ENCODE assay signal across 16 cellular contexts in genomic region chr2:239034561-239035341, GRCh38.
DNase-seq lines count a peak whose midpoint lies in the region; ATAC-seq and TF ChIP-seq lines count a peak whose summit lies in the region.
"Had no signal": no experiment of that assay in that cellular context is flagged by ENCODE, and none has a peak within 500 bp of the region (broad histone marks: within the 10 kb centered on the region; RNA-seq: fewer than 3 reads in every experiment).

No MANE protein-coding gene starts in this region.

- TF ChIP-seq POLR2A in IMR-90 (IDR thresholded peaks at IDR 0.05; ENCODE audit: low read depth, low read length): no peak

- WGBS in IMR-90 (ENCODE audit: extremely low coverage in 2 of 2, insufficient read length in 1 of 2), 2 experiments: 16% methylated on average over 2 of the region's 19 CpGs; no CpG with 5 or more reads in 1 of the 2 experiments
- WGBS in psoas muscle, 3 donors: 56 to 78% (median 66%) methylated on average over 19 of the region's 19 CpGs

- H2BK120ac ChIP-seq in IMR-90 (ENCODE audit: low read depth, low read length): no peak overlapping the region

- H3K27ac Mint-ChIP-seq in activated CD8-positive, alpha-beta T cell treated with anti-CD3 and anti-CD28 coated beads for 36 hours: no peak overlapping the region
- H3K27ac Mint-ChIP-seq in activated CD8-positive, alpha-beta T cell treated with anti-CD3 and anti-CD28 coated beads, Interleukin-2, amount 10 ng/mL, durations not matched to agents 7 days and 5 days: no peak overlapping the region
- H3K27ac Mint-ChIP-seq in activated T-cell treated with anti-CD3 and anti-CD28 coated beads, Interleukin-2, amount 50 U/mL, for 24 hours: no peak overlapping the region
- H3K27ac Mint-ChIP-seq: H9 had no signal

- peaks cover 6% of the 10 kb centered on the region for H3K27me3 Mint-ChIP-seq in activated CD8-positive, alpha-beta T cell treated with anti-CD3 and anti-CD28 coated beads for 36 hours
- peaks cover 23% of the 10 kb centered on the region for H3K27me3 Mint-ChIP-seq in activated CD8-positive, alpha-beta T cell treated with anti-CD3 and anti-CD28 coated beads, Interleukin-2, amount 10 ng/mL, durations not matched to agents 7 days and 5 days (ENCODE audit: low read depth)
- peaks cover 18% of the 10 kb centered on the region for H3K27me3 Mint-ChIP-seq in activated T-cell treated with anti-CD3 and anti-CD28 coated beads, Interleukin-2, amount 50 U/mL, for 24 hours

- H2AK5ac ChIP-seq in IMR-90 (ENCODE audit: low read depth, low read length): no peak overlapping the region

- in situ Hi-C loops in IMR-90 (cut with MboI; ENCODE audit: low sequenced_read_pairs): loop anchor here (25.0 kb wide), 1 partner anchor 1103 kb away; the partner anchor contains the start of genes COPS9 and OTOS

- no peak overlapping the region for H4K91ac ChIP-seq in IMR-90 (ENCODE audit: insufficient read depth, low read depth, low read length)

- H4K20me1 ChIP-seq in BLaER1: no peaks in the 10 kb centered on the region
- no peaks in the 10 kb centered on the region for H4K20me1 ChIP-seq in IMR-90 (ENCODE audit: insufficient read depth, low read length)

- no peak overlapping the region for H3K23ac ChIP-seq in IMR-90 (ENCODE audit: low read depth, low read length)

- H3K14ac ChIP-seq in IMR-90 (replicated peaks; ENCODE audit: low read depth, low read length): no peak overlapping the region

- H3K56ac ChIP-seq in IMR-90 (ENCODE audit: extremely low read depth, insufficient read depth, low read length): no peak overlapping the region

- no peak overlapping the region for H3K4ac ChIP-seq in IMR-90 (ENCODE audit: low read depth, low read length)

- no peaks in the 10 kb centered on the region for H3K9me1 ChIP-seq in IMR-90 (ENCODE audit: insufficient read depth, low read length)

- TF ChIP-seq CTCF in activated CD8-positive, alpha-beta T cell treated with anti-CD3 and anti-CD28 coated beads for 36 hours (IDR thresholded peaks at IDR 0.05): no peak
- TF ChIP-seq CTCF in IMR-90 (conservative IDR thresholded peaks at IDR 0.05; ENCODE audit: low read depth, low read length): no peak
- TF ChIP-seq CTCF in psoas muscle (IDR thresholded peaks at IDR 0.05): no peak

- H4K5ac ChIP-seq in IMR-90 (ENCODE audit: low read depth, low read length): no peak overlapping the region

- ATAC-seq in activated CD8-positive, alpha-beta T cell treated with anti-CD3 and anti-CD28 coated beads for 36 hours: peak; percentile 22
- ATAC-seq in activated CD8-positive, alpha-beta T cell treated with anti-CD3 and anti-CD28 coated beads, Interleukin-2, amount 10 ng/mL, durations not matched to agents 7 days and 5 days: no peak
- ATAC-seq in IMR-90 (ENCODE audit: low read depth) (no peak), psoas muscle (peak; percentile 22 to 66 (median 43)), HG02852 (IDR thresholded peaks at IDR 0.05; ENCODE audit: unreplicated experiment) (no peak), HG02938 (IDR thresholded peaks at IDR 0.05; ENCODE audit: unreplicated experiment) (no peak)

- no peak for TF ChIP-seq RAD21 in IMR-90 (IDR thresholded peaks at IDR 0.05; ENCODE audit: low read length)

- DNase-seq in activated CD8-positive, alpha-beta T cell treated with anti-CD3 and anti-CD28 coated beads for 36 hours: no peak
- DNase-seq in activated CD8-positive, alpha-beta T cell treated with anti-CD3 and anti-CD28 coated beads, Interleukin-2, amount 10 ng/mL, durations not matched to agents 7 days and 5 days: no peak
- DNase-seq in IMR-90 (no peak), psoas muscle (no peak)
- no peak for DNase-seq in activated T-cell treated with anti-CD3 and anti-CD28 coated beads, Interleukin-2, amount 50 U/mL, for 24 hours
- DNase-seq: DMS79 treated with DMSO at 0.1 percent for 48 hours, NCI-H1092, NCI-H1436 treated with DMSO at 0.1 percent for 48 hours, NCI-H2029 treated with DMSO at 0.1 percent for 48 hours, NCI-H2171, NCI-H446 treated with DMSO at 0.1 percent for 48 hours had no signal

- dilution Hi-C loops in IMR-90 (cut with HindIII; ENCODE audit: low sequenced_read_pairs, unreplicated experiment): no loop called here

- H3K9ac ChIP-seq in BLaER1: no peak overlapping the region
- H3K9ac ChIP-seq in IMR-90 (ENCODE audit: low read depth, low read length): no peak overlapping the region

- no peaks in the 10 kb centered on the region for H3K36me3 Mint-ChIP-seq in activated CD8-positive, alpha-beta T cell treated with anti-CD3 and anti-CD28 coated beads for 36 hours (ENCODE audit: low read depth)
- no peaks in the 10 kb centered on the region for H3K36me3 Mint-ChIP-seq in activated CD8-positive, alpha-beta T cell treated with anti-CD3 and anti-CD28 coated beads, Interleukin-2, amount 10 ng/mL, durations not matched to agents 7 days and 5 days (ENCODE audit: low read depth)
- no peaks in the 10 kb centered on the region for H3K36me3 Mint-ChIP-seq in activated T-cell treated with anti-CD3 and anti-CD28 coated beads, Interleukin-2, amount 50 U/mL, for 24 hours (ENCODE audit: low read depth)
- H3K36me3 Mint-ChIP-seq: CD8-positive, alpha-beta memory T cell had no signal

- H3K27ac ChIP-seq in BLaER1 (no peak overlapping the region), IMR-90 (ENCODE audit: insufficient read depth, low read length) (no peak overlapping the region), psoas muscle (no peak overlapping the region)

- no TSS peak for BruUV-seq in IMR-90 (replicated peaks; lab: Mats Ljungman, UMichigan)

- no peaks in the 10 kb centered on the region for H3K9me3 Mint-ChIP-seq in activated CD8-positive, alpha-beta T cell treated with anti-CD3 and anti-CD28 coated beads for 36 hours
- H3K9me3 Mint-ChIP-seq in activated CD8-positive, alpha-beta T cell treated with anti-CD3 and anti-CD28 coated beads, Interleukin-2, amount 10 ng/mL, durations not matched to agents 7 days and 5 days (ENCODE audit: insufficient read depth): no peaks in the 10 kb centered on the region
- H3K9me3 Mint-ChIP-seq in activated T-cell treated with anti-CD3 and anti-CD28 coated beads, Interleukin-2, amount 50 U/mL, for 24 hours: no peaks in the 10 kb centered on the region
- H3K9me3 Mint-ChIP-seq: CD8-positive, alpha-beta memory T cell; H9 had no signal

- H3K9me3 ChIP-seq in BLaER1 (no peaks in the 10 kb centered on the region), IMR-90 (ENCODE audit: control insufficient read depth, insufficient read depth, low read length) (no peaks in the 10 kb centered on the region), psoas muscle (no peaks in the 10 kb centered on the region)

- H3K36me3 ChIP-seq in BLaER1: no peaks in the 10 kb centered on the region
- no peaks in the 10 kb centered on the region for H3K36me3 ChIP-seq in IMR-90 (ENCODE audit: control insufficient read depth, insufficient read depth, low read length)
- no peaks in the 10 kb centered on the region for H3K36me3 ChIP-seq in psoas muscle (ENCODE audit: insufficient read depth in 1 of 2, low read depth in 1 of 2)

- H3K4me2 ChIP-seq in BLaER1 (peak overlapping the region; percentile 10; the same call in 1 of the 2 replicates), IMR-90 (ENCODE audit: low read depth, low read length) (no peak overlapping the region)

- H2AFZ ChIP-seq in IMR-90 (replicated peaks; ENCODE audit: low read length, poor library complexity): peak overlapping the region; percentile 67

- H3K4me1 ChIP-seq in BLaER1 (peaks cover 20% of the 10 kb centered on the region), IMR-90 (ENCODE audit: control insufficient read depth, insufficient read depth, low read length) (no peaks in the 10 kb centered on the region), psoas muscle (peaks cover 6% of the 10 kb centered on the region)

- no peaks in the 10 kb centered on the region for H3K79me1 ChIP-seq in IMR-90 (ENCODE audit: low read depth in 1 of 2, low read length in 2 of 2)

- intact Hi-C loops in activated CD8-positive, alpha-beta T cell treated with anti-CD3 and anti-CD28 coated beads for 36 hours (cut with micrococcal nuclease): no loop called here
- intact Hi-C loops in IMR-90 (cut with micrococcal nuclease): loop anchor here (2.0 to 10.0 kb wide), 3 partner anchors 370 to 956 kb away; partner anchors contain the start of gene HDAC4
- intact Hi-C loops in psoas muscle (cut with DNase I): loop anchor here (2.0 to 10.0 kb wide), 4 partner anchors 848 to 960 kb away; no protein-coding TSS in a partner anchor

- POLR2A ChIA-PET in activated CD8-positive, alpha-beta T cell treated with anti-CD3 and anti-CD28 coated beads for 36 hours (lab: Charles Lee): no interaction called here
- POLR2A ChIA-PET in activated CD8-positive, alpha-beta T cell treated with anti-CD3 and anti-CD28 coated beads, Interleukin-2, amount 10 ng/mL, durations not matched to agents 7 days and 5 days (lab: Charles Lee): no interaction called here
- POLR2A ChIA-PET in IMR-90 (lab: Charles Lee; ENCODE audit: unreplicated experiment): no interaction called here

- no peak overlapping the region for H2BK15ac ChIP-seq in IMR-90 (ENCODE audit: low read depth, low read length)

- no peak overlapping the region for H2BK5ac ChIP-seq in IMR-90 (ENCODE audit: low read depth, low read length, poor library complexity, severe bottlenecking)

- no peak overlapping the region for H2BK20ac ChIP-seq in IMR-90 (ENCODE audit: low read depth, low read length)

- CTCF ChIA-PET in activated CD8-positive, alpha-beta T cell treated with anti-CD3 and anti-CD28 coated beads for 36 hours (lab: Charles Lee): no interaction called here
- CTCF ChIA-PET in activated CD8-positive, alpha-beta T cell treated with anti-CD3 and anti-CD28 coated beads, Interleukin-2, amount 10 ng/mL, durations not matched to agents 7 days and 5 days (lab: Charles Lee): no interaction called here
- CTCF ChIA-PET in IMR-90 (lab: Yijun Ruan, JAX): interaction anchor here (1.0 kb wide), 1 partner anchor 10 kb away, joined by 4 read pairs; no protein-coding TSS in a partner anchor

- H3K4me1 Mint-ChIP-seq in activated CD8-positive, alpha-beta T cell treated with anti-CD3 and anti-CD28 coated beads for 36 hours (ENCODE audit: low read depth): no peaks in the 10 kb centered on the region
- H3K4me1 Mint-ChIP-seq in activated CD8-positive, alpha-beta T cell treated with anti-CD3 and anti-CD28 coated beads, Interleukin-2, amount 10 ng/mL, durations not matched to agents 7 days and 5 days (ENCODE audit: low read depth): no peaks in the 10 kb centered on the region
- no peaks in the 10 kb centered on the region for H3K4me1 Mint-ChIP-seq in activated T-cell treated with anti-CD3 and anti-CD28 coated beads, Interleukin-2, amount 50 U/mL, for 24 hours (ENCODE audit: low read depth)
- H3K4me1 Mint-ChIP-seq: CD8-positive, alpha-beta memory T cell had no signal

- H3K4me3 Mint-ChIP-seq in activated CD8-positive, alpha-beta T cell treated with anti-CD3 and anti-CD28 coated beads for 36 hours: no peak overlapping the region
- H3K4me3 Mint-ChIP-seq in activated CD8-positive, alpha-beta T cell treated with anti-CD3 and anti-CD28 coated beads, Interleukin-2, amount 10 ng/mL, durations not matched to agents 7 days and 5 days: no peak overlapping the region
- no peak overlapping the region for H3K4me3 Mint-ChIP-seq in activated T-cell treated with anti-CD3 and anti-CD28 coated beads, Interleukin-2, amount 50 U/mL, for 24 hours
- H3K4me3 Mint-ChIP-seq: H9 had no signal

- H3K4me3 ChIP-seq in BLaER1 (no peak overlapping the region), IMR-90 (ENCODE audit: insufficient read depth, low read depth, low read length) (no peak overlapping the region), psoas muscle (no peak overlapping the region)

- H2AK9ac ChIP-seq in IMR-90 (replicated peaks; ENCODE audit: low read depth, low read length, poor library complexity): no peak overlapping the region

- H3K27me3 ChIP-seq in BLaER1 (no peaks in the 10 kb centered on the region), IMR-90 (ENCODE audit: control insufficient read depth, insufficient read depth, low read length) (peaks cover 10% of the 10 kb centered on the region), psoas muscle (ENCODE audit: insufficient read depth in 3 of 3, low read length in 2 of 3) (peaks cover 0 to 6% (median 3%) of the 10 kb centered on the region in 3 donors)

- no peak overlapping the region for H3K18ac ChIP-seq in IMR-90 (ENCODE audit: low read depth, low read length)

- H4K8ac ChIP-seq in IMR-90 (ENCODE audit: low read depth in 2 of 2, low read length in 2 of 2): no peak overlapping the region

Comparison
In these comparisons a context has a peak if more than half of its experiments do, and no peak if none do; other contexts are left out.
1. ATAC-seq: peak in activated CD8-positive, alpha-beta T cell treated with anti-CD3 and anti-CD28 coated beads for 36 hours (single experiment) and psoas muscle (4 of 4); none in activated CD8-positive, alpha-beta T cell treated with anti-CD3 and anti-CD28 coated beads, Interleukin-2, amount 10 ng/mL, durations not matched to agents 7 days and 5 days (single experiment), IMR-90 (single experiment), HG02852 (single experiment) and HG02938 (single experiment).